Comparison of ENCODE assay signal across 1 cellular context in genomic region chr11:121928597-121929580, GRCh38.
TF ChIP-seq lines count a peak whose summit lies in the region.

No MANE protein-coding gene starts in this region.

TF ChIP-seq in HepG2, 621 proteins besides CTCF, POLR2A, EP300 and RAD21 (continued from another document and continues in another):
- TF ChIP-seq HMGXB3 (CRISPR knock-in tag; IDR thresholded peaks at IDR 0.05; ENCODE audit: borderline replicate concordance) (no peak), ZNF224 (CRISPR knock-in tag; IDR thresholded peaks at IDR 0.05) (no peak), BCL6 (CRISPR knock-in tag; IDR thresholded peaks at IDR 0.05) (peak; percentile 55; the same call in 1 of the 2 replicates), TEF (CRISPR knock-in tag; IDR thresholded peaks at IDR 0.05) (no peak), CHD4 (IDR thresholded peaks at IDR 0.05; ENCODE audit: borderline replicate concordance, low read length) (no peak), RNF219 (CRISPR knock-in tag; IDR thresholded peaks at IDR 0.05) (no peak), HNF4G (IDR thresholded peaks at IDR 0.05; ENCODE audit: borderline replicate concordance, low read depth, low read length) (peak; percentile 44; the same call in 1 of the 2 replicates), HNF4G (CRISPR knock-in tag; IDR thresholded peaks at IDR 0.05; ENCODE audit: borderline replicate concordance, low read depth) (no peak), ZNF567 (CRISPR knock-in tag; IDR thresholded peaks at IDR 0.05; ENCODE audit: borderline replicate concordance) (no peak), TMF1 (CRISPR knock-in tag; IDR thresholded peaks at IDR 0.05; ENCODE audit: low read depth) (no peak), MIXL1 (CRISPR knock-in tag; IDR thresholded peaks at IDR 0.05) (peak; percentile 49; the same call in 1 of the 2 replicates), SALL1 (CRISPR knock-in tag; IDR thresholded peaks at IDR 0.05) (peak; percentile 62), KAT7 (CRISPR knock-in tag; IDR thresholded peaks at IDR 0.05; ENCODE audit: borderline replicate concordance) (0 out of 2 replicates have a peak, but pooled peaks have one; percentile 32), ATAD3A (CRISPR knock-in tag; IDR thresholded peaks at IDR 0.05) (no peak), KDM5A (IDR thresholded peaks at IDR 0.05; ENCODE audit: borderline replicate concordance, low read length) (no peak), AGO2 (optimal IDR thresholded peaks at IDR 0.05; ENCODE audit: low read depth, low read length) (no peak), ZFP41 (CRISPR knock-in tag; IDR thresholded peaks at IDR 0.05; ENCODE audit: borderline replicate concordance) (no peak), CCDC6 (CRISPR knock-in tag; IDR thresholded peaks at IDR 0.05) (no peak), SMAD3 (CRISPR knock-in tag; IDR thresholded peaks at IDR 0.05) (no peak), ZNF609 (CRISPR knock-in tag; IDR thresholded peaks at IDR 0.05; ENCODE audit: borderline replicate concordance) (0 out of 2 replicates have a peak, but pooled peaks have one; percentile 30), GATA4 (IDR thresholded peaks at IDR 0.05; ENCODE audit: borderline replicate concordance, low read depth) (peak; percentile 74; the same call in 1 of the 2 replicates), YEATS4 (CRISPR knock-in tag; IDR thresholded peaks at IDR 0.05; ENCODE audit: borderline replicate concordance) (0 out of 2 replicates have a peak, but pooled peaks have one; percentile 27), XRCC5 (optimal IDR thresholded peaks at IDR 0.05; ENCODE audit: low read length) (no peak), FOXO1 (CRISPR knock-in tag; IDR thresholded peaks at IDR 0.05) (0 out of 2 replicates have a peak, but pooled peaks have one; percentile 36), ZNF543 (CRISPR knock-in tag; IDR thresholded peaks at IDR 0.05) (no peak), HNRNPL (IDR thresholded peaks at IDR 0.05; ENCODE audit: low read depth, low read length) (no peak)
- TF ChIP-seq, protein P1, sequence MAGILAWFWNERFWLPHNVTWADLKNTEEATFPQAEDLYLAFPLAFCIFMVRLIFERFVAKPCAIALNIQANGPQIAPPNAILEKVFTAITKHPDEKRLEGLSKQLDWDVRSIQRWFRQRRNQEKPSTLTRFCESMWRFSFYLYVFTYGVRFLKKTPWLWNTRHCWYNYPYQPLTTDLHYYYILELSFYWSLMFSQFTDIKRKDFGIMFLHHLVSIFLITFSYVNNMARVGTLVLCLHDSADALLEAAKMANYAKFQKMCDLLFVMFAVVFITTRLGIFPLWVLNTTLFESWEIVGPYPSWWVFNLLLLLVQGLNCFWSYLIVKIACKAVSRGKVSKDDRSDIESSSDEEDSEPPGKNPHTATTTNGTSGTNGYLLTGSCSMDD (CRISPR knock-in tag; IDR thresholded peaks at IDR 0.05), result no peak
- TF ChIP-seq, protein P2, sequence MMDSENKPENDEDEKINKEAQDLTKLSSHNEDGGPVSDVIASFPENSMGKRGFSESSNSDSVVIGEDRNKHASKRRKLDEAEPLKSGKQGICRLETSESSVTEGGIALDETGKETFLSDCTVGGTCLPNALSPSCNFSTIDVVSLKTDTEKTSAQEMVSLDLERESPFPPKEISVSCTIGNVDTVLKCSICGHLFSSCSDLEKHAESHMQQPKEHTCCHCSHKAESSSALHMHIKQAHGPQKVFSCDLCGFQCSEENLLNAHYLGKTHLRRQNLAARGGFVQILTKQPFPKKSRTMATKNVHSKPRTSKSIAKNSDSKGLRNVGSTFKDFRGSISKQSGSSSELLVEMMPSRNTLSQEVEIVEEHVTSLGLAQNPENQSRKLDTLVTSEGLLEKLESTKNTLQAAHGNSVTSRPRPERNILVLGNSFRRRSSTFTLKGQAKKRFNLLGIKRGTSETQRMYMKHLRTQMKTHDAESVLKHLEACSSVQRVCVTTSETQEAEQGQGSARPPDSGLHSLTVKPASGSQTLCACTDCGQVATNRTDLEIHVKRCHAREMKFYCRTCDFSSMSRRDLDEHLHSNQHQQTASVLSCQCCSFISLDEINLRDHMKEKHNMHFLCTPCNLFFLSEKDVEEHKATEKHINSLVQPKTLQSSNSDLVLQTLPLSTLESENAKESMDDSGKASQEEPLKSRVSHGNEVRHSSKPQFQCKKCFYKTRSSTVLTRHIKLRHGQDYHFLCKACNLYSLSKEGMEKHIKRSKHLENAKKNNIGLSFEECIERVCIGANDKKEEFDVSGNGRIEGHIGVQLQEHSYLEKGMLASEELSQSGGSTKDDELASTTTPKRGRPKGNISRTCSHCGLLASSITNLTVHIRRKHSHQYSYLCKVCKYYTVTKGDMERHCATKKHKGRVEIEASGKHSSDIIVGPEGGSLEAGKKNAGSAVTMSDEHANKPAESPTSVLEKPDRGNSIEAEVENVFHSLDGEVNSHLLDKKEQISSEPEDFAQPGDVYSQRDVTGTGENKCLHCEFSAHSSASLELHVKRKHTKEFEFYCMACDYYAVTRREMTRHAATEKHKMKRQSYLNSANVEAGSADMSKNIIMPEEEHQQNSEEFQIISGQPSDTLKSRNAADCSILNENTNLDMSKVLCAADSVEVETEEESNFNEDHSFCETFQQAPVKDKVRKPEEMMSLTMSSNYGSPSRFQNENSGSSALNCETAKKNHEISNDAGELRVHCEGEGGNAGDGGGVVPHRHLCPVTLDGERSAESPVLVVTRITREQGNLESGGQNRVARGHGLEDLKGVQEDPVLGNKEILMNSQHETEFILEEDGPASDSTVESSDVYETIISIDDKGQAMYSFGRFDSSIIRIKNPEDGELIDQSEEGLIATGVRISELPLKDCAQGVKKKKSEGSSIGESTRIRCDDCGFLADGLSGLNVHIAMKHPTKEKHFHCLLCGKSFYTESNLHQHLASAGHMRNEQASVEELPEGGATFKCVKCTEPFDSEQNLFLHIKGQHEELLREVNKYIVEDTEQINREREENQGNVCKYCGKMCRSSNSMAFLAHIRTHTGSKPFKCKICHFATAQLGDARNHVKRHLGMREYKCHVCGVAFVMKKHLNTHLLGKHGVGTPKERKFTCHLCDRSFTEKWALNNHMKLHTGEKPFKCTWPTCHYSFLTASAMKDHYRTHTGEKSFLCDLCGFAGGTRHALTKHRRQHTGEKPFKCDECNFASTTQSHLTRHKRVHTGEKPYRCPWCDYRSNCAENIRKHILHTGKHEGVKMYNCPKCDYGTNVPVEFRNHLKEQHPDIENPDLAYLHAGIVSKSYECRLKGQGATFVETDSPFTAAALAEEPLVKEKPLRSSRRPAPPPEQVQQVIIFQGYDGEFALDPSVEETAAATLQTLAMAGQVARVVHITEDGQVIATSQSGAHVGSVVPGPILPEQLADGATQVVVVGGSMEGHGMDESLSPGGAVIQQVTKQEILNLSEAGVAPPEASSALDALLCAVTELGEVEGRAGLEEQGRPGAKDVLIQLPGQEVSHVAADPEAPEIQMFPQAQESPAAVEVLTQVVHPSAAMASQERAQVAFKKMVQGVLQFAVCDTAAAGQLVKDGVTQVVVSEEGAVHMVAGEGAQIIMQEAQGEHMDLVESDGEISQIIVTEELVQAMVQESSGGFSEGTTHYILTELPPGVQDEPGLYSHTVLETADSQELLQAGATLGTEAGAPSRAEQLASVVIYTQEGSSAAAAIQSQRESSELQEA (CRISPR knock-in tag; IDR thresholded peaks at IDR 0.05; ENCODE audit: not compliant biosample characterization), result no peak
- TF ChIP-seq, protein P3, sequence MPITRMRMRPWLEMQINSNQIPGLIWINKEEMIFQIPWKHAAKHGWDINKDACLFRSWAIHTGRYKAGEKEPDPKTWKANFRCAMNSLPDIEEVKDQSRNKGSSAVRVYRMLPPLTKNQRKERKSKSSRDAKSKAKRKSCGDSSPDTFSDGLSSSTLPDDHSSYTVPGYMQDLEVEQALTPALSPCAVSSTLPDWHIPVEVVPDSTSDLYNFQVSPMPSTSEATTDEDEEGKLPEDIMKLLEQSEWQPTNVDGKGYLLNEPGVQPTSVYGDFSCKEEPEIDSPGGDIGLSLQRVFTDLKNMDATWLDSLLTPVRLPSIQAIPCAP (CRISPR knock-in tag; IDR thresholded peaks at IDR 0.05; ENCODE audit: low read depth), result no peak
- TF ChIP-seq, protein P4, sequence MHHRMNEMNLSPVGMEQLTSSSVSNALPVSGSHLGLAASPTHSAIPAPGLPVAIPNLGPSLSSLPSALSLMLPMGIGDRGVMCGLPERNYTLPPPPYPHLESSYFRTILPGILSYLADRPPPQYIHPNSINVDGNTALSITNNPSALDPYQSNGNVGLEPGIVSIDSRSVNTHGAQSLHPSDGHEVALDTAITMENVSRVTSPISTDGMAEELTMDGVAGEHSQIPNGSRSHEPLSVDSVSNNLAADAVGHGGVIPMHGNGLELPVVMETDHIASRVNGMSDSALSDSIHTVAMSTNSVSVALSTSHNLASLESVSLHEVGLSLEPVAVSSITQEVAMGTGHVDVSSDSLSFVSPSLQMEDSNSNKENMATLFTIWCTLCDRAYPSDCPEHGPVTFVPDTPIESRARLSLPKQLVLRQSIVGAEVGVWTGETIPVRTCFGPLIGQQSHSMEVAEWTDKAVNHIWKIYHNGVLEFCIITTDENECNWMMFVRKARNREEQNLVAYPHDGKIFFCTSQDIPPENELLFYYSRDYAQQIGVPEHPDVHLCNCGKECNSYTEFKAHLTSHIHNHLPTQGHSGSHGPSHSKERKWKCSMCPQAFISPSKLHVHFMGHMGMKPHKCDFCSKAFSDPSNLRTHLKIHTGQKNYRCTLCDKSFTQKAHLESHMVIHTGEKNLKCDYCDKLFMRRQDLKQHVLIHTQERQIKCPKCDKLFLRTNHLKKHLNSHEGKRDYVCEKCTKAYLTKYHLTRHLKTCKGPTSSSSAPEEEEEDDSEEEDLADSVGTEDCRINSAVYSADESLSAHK (CRISPR knock-in tag; IDR thresholded peaks at IDR 0.05; ENCODE audit: borderline replicate concordance), result no peak
